Comparison of ENCODE assay signal across 9 cellular contexts in the genomic region with DNA sequence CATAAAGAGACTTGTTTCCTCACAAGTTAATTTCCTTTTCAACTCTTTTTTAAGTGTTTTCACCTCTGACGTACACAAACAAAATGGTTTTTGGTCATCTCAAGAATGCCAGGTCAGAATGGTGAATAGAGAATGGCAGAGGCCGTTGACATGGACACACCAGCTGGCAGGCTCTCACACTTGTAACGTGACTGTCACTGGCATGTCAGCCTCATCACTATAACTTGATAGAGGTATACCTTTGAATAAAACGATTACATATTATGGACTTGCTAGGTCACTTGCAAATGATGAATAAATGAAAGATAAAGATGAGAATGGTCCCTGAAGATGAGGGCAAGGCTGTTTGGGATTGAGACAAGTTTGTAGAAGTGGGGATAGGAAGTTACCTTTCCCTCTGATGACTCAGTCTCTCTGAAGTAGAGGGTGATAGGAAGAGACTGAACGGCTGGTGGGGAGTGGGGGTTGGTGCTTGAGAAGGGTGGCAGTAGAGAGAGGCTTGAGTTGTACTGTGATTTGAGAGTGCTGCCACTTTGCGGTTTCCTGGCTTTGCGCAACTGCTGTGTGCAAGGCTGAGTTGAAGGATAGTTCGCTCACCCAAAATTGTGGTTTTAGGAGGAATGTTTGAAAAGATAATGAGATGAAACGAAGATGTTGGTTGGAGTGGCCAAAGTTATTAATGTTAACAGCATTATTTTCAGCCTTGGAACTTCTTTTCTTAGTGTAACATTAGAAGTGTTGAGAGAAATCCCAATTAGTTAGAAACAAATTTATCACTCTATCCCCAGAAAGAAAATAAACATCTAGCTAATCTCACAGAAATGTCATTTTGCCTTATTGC. TPM values are rescaled to one million over a fixed set of nuclear protein-coding genes. Genes with fewer than 3 reads are reported as not detected.
DNase-seq lines count a peak whose midpoint lies in the region; ATAC-seq and TF ChIP-seq lines count a peak whose summit lies in the region.
"Had no signal": no experiment of that assay in that cellular context is flagged by ENCODE, and none has a peak within 500 bp of the region (broad histone marks: within the 10 kb centered on the region; RNA-seq: fewer than 3 reads in every experiment).

No MANE protein-coding gene starts in this region.

- H3K79me2 ChIP-seq in PC-3 (ENCODE audit: low read length) (peaks cover 18% of the 10 kb centered on the region), osteoblast (ENCODE audit: insufficient read depth, low read length) (peaks cover 12% of the 10 kb centered on the region)

- intact Hi-C loops in PC-3 (cut with micrococcal nuclease) = no loop called here
- intact Hi-C loops in tibial artery (cut with DNase I; ENCODE audit: low total_unique reads) = no loop called here

- ATAC-seq in PC-3 = peak; percentile 27; the same call in 1 of the 2 replicates
- ATAC-seq in GM21390 (IDR thresholded peaks at IDR 0.05; ENCODE audit: unreplicated experiment) = no peak
- ATAC-seq in GM19397 (IDR thresholded peaks at IDR 0.05; ENCODE audit: unreplicated experiment) = no peak

- CTCF ChIA-PET in PC-3 (lab: Charles Lee) = no interaction called here

- BruUV-seq in PC-3 (replicated peaks; lab: Mats Ljungman, UMichigan) = no TSS peak

- H3K27me3 ChIP-seq in PC-3 (ENCODE audit: low read length) = no peaks in the 10 kb centered on the region
- no peaks in the 10 kb centered on the region for H3K27me3 ChIP-seq in osteoblast (ENCODE audit: insufficient read depth, low read length)
- H3K27me3 ChIP-seq in WERI-Rb-1 (ENCODE audit: insufficient read depth, low read depth, severe bottlenecking) = no peaks in the 10 kb centered on the region
- no peaks in the 10 kb centered on the region for H3K27me3 ChIP-seq in tibial artery

- no peak overlapping the region for H3K9ac ChIP-seq in PC-3 (ENCODE audit: low read length)

- H3K4me1 ChIP-seq in PC-3 (ENCODE audit: insufficient read depth, low read length) = peaks cover 34% of the 10 kb centered on the region
- peaks cover 20% of the 10 kb centered on the region for H3K4me1 ChIP-seq in osteoblast (ENCODE audit: insufficient read depth, low read length)
- peaks cover 0 to 20% (median 12%) of the 10 kb centered on the region in 4 donors for H3K4me1 ChIP-seq in tibial artery

- DNase-seq in Daoy (ENCODE audit: low read depth) (peak; percentile 91), PC-3 (peak; percentile 62), osteoblast (ENCODE audit: insufficient read length, low spot score, missing footprints) (peak; percentile 61), WERI-Rb-1 (no peak), tibial artery (no peak)
- peak; percentile 2 for DNase-seq in activated T-helper 9 cell treated with anti-CD3 and anti-CD28 coated beads, Interleukin-2, amount 50 U/mL, for 16 hours (ENCODE audit: low read depth)
- DNase-seq: stimulated activated naive B cell treated with anti-CD40 and anti-IgM and Interleukin-4, amounts not matched to agents 10 μg/mL and 1 μg/mL and 100 μg/mL, for 72 hours had no signal

- H3K36me3 ChIP-seq in PC-3 (ENCODE audit: low read depth, low read length) (peaks cover 7% of the 10 kb centered on the region), osteoblast (ENCODE audit: insufficient read depth, low read length) (peaks cover 14% of the 10 kb centered on the region), WERI-Rb-1 (peaks cover 25% of the 10 kb centered on the region), tibial artery (peaks cover 18 to 35% (median 31%) of the 10 kb centered on the region in 3 donors)

- POLR2A ChIA-PET in PC-3 (lab: Charles Lee; ENCODE audit: unreplicated experiment) = no interaction called here

- H3K4me3 ChIP-seq in PC-3 (ENCODE audit: low read length) = no peak overlapping the region
- H3K4me3 ChIP-seq in osteoblast (ENCODE audit: insufficient read depth, low read length) = no peak overlapping the region
- H3K4me3 ChIP-seq in WERI-Rb-1 (ENCODE audit: low read depth, low read length) = no peak overlapping the region
- no peak overlapping the region for H3K4me3 ChIP-seq in tibial artery

- H2AFZ ChIP-seq in PC-3 (ENCODE audit: low read length) = no peak overlapping the region
- H2AFZ ChIP-seq in osteoblast (ENCODE audit: low read length) = no peak overlapping the region

- H4K20me1 ChIP-seq in PC-3 (ENCODE audit: low read length) (no peaks in the 10 kb centered on the region), osteoblast (ENCODE audit: insufficient read depth, low read length) (no peaks in the 10 kb centered on the region)

- H3K27ac ChIP-seq in PC-3 (ENCODE audit: low read length) (peak overlapping the region; percentile 31; the same call in 1 of the 2 replicates), osteoblast (ENCODE audit: low read depth, low read length) (no peak overlapping the region), WERI-Rb-1 (no peak overlapping the region), tibial artery (no peak overlapping the region)

- TF ChIP-seq CTCF in PC-3 (conservative IDR thresholded peaks at IDR 0.05; ENCODE audit: low read depth, low read length) (no peak), osteoblast (IDR thresholded peaks at IDR 0.05; ENCODE audit: extremely low read depth, low read depth, low read length) (no peak), WERI-Rb-1 (IDR thresholded peaks at IDR 0.05; ENCODE audit: low read depth, low read length) (no peak), tibial artery (IDR thresholded peaks at IDR 0.05) (no peak)

- H3F3A ChIP-seq in PC-3 (ENCODE audit: low read length, unreplicated experiment) = no peaks in the 10 kb centered on the region

- H3K9me2 ChIP-seq in PC-3 (replicated peaks; ENCODE audit: low read length) = no peaks in the 10 kb centered on the region

- H3K4me2 ChIP-seq in PC-3 (ENCODE audit: low read length) (0 out of 2 replicates have a peak overlapping the region, but pooled peaks have one; percentile 21), osteoblast (ENCODE audit: insufficient read depth, low read length) (peak overlapping the region; percentile 10)

- H3K9me3 ChIP-seq in PC-3 (ENCODE audit: low read length) (no peaks in the 10 kb centered on the region), osteoblast (ENCODE audit: low read depth, low read length) (no peaks in the 10 kb centered on the region), WERI-Rb-1 (ENCODE audit: severe bottlenecking) (no peaks in the 10 kb centered on the region), tibial artery (no peaks in the 10 kb centered on the region)

RNA-seq across cellular contexts. Expression of a gene that starts 30.3 kb away (rescaled TPM):
- total RNA-seq in Daoy (2014; rRNA removed; shearing (Covaris generic)) = 69.7 and 70.2 TPM in 2 replicates
- total RNA-seq in PC-3 (2014; rRNA removed) (17.7 and 30.8 TPM in 2 replicates), osteoblast (11.5 and 14.1 TPM in 2 replicates)

Comparison
In these comparisons a context has a peak if more than half of its experiments do, and no peak if none do; other contexts are left out.
1. DNase-seq: peak in Daoy (single experiment), PC-3 (single experiment), activated T-helper 9 cell treated with anti-CD3 and anti-CD28 coated beads, Interleukin-2, amount 50 U/mL, for 16 hours (single experiment) and osteoblast (single experiment); none in WERI-Rb-1 (single experiment) and tibial artery (0 of 2).